8 cellular contexts compared by ENCODE assay signal in the genomic region with DNA sequence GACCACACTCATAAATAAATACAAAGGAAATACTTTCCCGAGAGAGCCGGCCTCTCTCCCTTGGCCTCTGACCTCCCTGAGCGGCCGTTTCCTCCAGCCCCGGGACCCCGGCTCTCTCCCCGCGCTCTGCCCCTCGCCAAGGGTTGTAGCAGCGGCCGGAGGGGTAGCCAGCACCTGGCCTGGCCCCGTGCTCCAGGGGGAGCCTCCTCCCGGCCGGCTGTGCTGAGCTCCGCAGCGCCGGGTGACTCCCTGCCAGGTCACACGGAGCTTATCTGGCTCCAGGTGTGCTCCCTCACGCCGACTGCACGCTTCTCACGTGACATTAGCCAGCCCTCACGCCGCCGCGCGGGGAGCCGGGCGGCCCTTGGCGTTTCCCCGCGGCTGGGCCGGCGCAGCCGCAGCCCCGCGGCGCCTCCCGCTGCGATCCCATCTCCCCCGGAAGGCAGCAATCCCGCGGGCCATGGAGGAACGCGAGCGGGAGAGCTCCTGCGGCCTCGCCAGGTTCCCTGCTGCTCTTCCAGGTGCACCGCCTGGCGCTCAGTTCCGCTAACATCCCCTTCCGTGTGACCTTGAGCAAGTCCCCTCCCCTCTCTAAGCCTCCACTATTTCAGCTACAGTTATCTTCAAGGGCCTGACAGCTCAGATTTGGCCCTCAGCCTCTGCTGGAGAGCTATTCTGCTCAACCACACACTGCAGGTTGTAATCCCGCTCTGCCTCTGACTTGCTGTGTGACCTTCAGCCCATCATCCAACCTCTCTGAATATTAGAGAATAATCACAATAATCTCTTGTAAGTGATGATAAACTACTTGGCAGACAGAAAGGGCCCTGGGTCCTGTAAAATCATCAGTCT. TPM values are rescaled to one million over a fixed set of nuclear protein-coding genes. Genes with fewer than 3 reads are reported as not detected.
DNase-seq lines count a peak whose midpoint lies in the region; ATAC-seq and TF ChIP-seq lines count a peak whose summit lies in the region.

No MANE protein-coding gene starts in this region.

- peak; percentile 6 for ATAC-seq in WTC11
- ATAC-seq in central memory CD8-positive, alpha-beta T cell (replicated peaks; ENCODE audit: extremely low read depth, poor library complexity, severe bottlenecking): peak; percentile 53

- H3K4me1 ChIP-seq in BLaER1: peaks cover 56% of the 10 kb centered on the region

- no peaks in the 10 kb centered on the region for H3K27me3 ChIP-seq in BLaER1

- no peaks in the 10 kb centered on the region for H3K9me3 Mint-ChIP-seq in WTC11
- no peaks in the 10 kb centered on the region for H3K9me3 Mint-ChIP-seq in central memory CD8-positive, alpha-beta T cell

- no peak for TF ChIP-seq CTCF in WTC11 (IDR thresholded peaks at IDR 0.05)

- 0 out of 2 replicates have a peak, but pooled peaks cover 5% of the 10 kb centered on the region for H4K20me1 ChIP-seq in BLaER1

- peak; percentile 43 for DNase-seq in H4 (ENCODE audit: low spot score)
- DNase-seq in NCI-H2107 (lab: John Stamatoyannopoulos, UW): peak; percentile 56
- peak; percentile 60 for DNase-seq in WTC11 (ENCODE audit: low spot score)
- no peak for DNase-seq in central memory CD8-positive, alpha-beta T cell (ENCODE audit: low spot score in 2 of 2)
- DNase-seq in left kidney (ENCODE audit: low read depth, low spot score): peak; percentile 82
- DNase-seq in stimulated activated CD4-positive, alpha-beta T cell treated with anti-CD3 and anti-CD28 coated beads, Interleukin-4, amount 100 ng/mL, for 24 hours: peak; percentile 62
- DNase-seq in ureter (ENCODE audit: low spot score): no peak

- H3K27me3 Mint-ChIP-seq in WTC11 (ENCODE audit: low read depth): peaks cover 12% of the 10 kb centered on the region
- H3K27me3 Mint-ChIP-seq in central memory CD8-positive, alpha-beta T cell: no peaks in the 10 kb centered on the region

- H3K27ac ChIP-seq in BLaER1: peak overlapping the region; percentile 82

- H3K27ac Mint-ChIP-seq in WTC11: peak overlapping the region; percentile 91
- H3K27ac Mint-ChIP-seq in central memory CD8-positive, alpha-beta T cell (ENCODE audit: low read depth): peak overlapping the region; percentile 71

- H3K4me1 Mint-ChIP-seq in WTC11: peaks cover 32% of the 10 kb centered on the region
- H3K4me1 Mint-ChIP-seq in central memory CD8-positive, alpha-beta T cell: peaks cover 24% of the 10 kb centered on the region

- peak overlapping the region; percentile 98 for H3K4me2 ChIP-seq in BLaER1

- H3K4me3 Mint-ChIP-seq in WTC11: peak overlapping the region; percentile 81
- peak overlapping the region; percentile 90 for H3K4me3 Mint-ChIP-seq in central memory CD8-positive, alpha-beta T cell

- H3K9ac ChIP-seq in BLaER1: peak overlapping the region; percentile 79

- H3K36me3 ChIP-seq in BLaER1: no peaks in the 10 kb centered on the region

- H3K9me3 ChIP-seq in BLaER1: no peaks in the 10 kb centered on the region

- peak overlapping the region; percentile 69 for H3K4me3 ChIP-seq in BLaER1

- CTCF ChIA-PET in WTC11 (lab: Charles Lee): interaction anchor here (0.7 to 10.2 kb wide), 15 partner anchors 13 to 442 kb away, joined by 3 to 464 read pairs (median 4); no protein-coding TSS in a partner anchor

- peaks cover 3% of the 10 kb centered on the region; the same call in 1 of the 2 replicates for H3K36me3 Mint-ChIP-seq in WTC11
- peaks cover 2% of the 10 kb centered on the region for H3K36me3 Mint-ChIP-seq in central memory CD8-positive, alpha-beta T cell (ENCODE audit: insufficient read depth)

- POLR2A ChIA-PET in WTC11 (lab: Charles Lee): interaction anchor here (0.5 to 1.3 kb wide), 5 partner anchors 28 to 117 kb away, joined by 3 to 6 read pairs (median 4); a partner anchor contains a TSS

TF ChIP-seq in WTC11, 78 proteins besides CTCF, POLR2A, EP300 and RAD21 (continues in another document):
- TF ChIP-seq TEAD4 (CRISPR knock-in tag; IDR thresholded peaks at IDR 0.05): no peak
- TF ChIP-seq NR3C1 (CRISPR knock-in tag; conservative IDR thresholded peaks at IDR 0.05; ENCODE audit: low read depth): no peak
- TF ChIP-seq, protein P1, sequence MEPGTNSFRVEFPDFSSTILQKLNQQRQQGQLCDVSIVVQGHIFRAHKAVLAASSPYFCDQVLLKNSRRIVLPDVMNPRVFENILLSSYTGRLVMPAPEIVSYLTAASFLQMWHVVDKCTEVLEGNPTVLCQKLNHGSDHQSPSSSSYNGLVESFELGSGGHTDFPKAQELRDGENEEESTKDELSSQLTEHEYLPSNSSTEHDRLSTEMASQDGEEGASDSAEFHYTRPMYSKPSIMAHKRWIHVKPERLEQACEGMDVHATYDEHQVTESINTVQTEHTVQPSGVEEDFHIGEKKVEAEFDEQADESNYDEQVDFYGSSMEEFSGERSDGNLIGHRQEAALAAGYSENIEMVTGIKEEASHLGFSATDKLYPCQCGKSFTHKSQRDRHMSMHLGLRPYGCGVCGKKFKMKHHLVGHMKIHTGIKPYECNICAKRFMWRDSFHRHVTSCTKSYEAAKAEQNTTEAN (CRISPR knock-in tag; IDR thresholded peaks at IDR 0.05): no peak
- peak; percentile 86; the same call in 1 of the 2 replicates for TF ChIP-seq ESRRA (CRISPR knock-in tag; IDR thresholded peaks at IDR 0.05; ENCODE audit: borderline replicate concordance)
- TF ChIP-seq NFATC4 (CRISPR knock-in tag; IDR thresholded peaks at IDR 0.05): no peak
- no peak for TF ChIP-seq IRF2 (CRISPR knock-in tag; IDR thresholded peaks at IDR 0.05; ENCODE audit: borderline replicate concordance, low read depth)
- TF ChIP-seq SP1 (CRISPR knock-in tag; conservative IDR thresholded peaks at IDR 0.05): peak; percentile 69
- TF ChIP-seq, protein P2, sequence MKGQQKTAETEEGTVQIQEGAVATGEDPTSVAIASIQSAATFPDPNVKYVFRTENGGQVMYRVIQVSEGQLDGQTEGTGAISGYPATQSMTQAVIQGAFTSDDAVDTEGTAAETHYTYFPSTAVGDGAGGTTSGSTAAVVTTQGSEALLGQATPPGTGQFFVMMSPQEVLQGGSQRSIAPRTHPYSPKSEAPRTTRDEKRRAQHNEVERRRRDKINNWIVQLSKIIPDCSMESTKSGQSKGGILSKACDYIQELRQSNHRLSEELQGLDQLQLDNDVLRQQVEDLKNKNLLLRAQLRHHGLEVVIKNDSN (CRISPR knock-in tag; IDR thresholded peaks at IDR 0.05): peak; percentile 68; the same call in 1 of the 2 replicates
- TF ChIP-seq, protein P3, sequence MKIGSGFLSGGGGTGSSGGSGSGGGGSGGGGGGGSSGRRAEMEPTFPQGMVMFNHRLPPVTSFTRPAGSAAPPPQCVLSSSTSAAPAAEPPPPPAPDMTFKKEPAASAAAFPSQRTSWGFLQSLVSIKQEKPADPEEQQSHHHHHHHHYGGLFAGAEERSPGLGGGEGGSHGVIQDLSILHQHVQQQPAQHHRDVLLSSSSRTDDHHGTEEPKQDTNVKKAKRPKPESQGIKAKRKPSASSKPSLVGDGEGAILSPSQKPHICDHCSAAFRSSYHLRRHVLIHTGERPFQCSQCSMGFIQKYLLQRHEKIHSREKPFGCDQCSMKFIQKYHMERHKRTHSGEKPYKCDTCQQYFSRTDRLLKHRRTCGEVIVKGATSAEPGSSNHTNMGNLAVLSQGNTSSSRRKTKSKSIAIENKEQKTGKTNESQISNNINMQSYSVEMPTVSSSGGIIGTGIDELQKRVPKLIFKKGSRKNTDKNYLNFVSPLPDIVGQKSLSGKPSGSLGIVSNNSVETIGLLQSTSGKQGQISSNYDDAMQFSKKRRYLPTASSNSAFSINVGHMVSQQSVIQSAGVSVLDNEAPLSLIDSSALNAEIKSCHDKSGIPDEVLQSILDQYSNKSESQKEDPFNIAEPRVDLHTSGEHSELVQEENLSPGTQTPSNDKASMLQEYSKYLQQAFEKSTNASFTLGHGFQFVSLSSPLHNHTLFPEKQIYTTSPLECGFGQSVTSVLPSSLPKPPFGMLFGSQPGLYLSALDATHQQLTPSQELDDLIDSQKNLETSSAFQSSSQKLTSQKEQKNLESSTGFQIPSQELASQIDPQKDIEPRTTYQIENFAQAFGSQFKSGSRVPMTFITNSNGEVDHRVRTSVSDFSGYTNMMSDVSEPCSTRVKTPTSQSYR (CRISPR knock-in tag; IDR thresholded peaks at IDR 0.05): no peak
- no peak for TF ChIP-seq CREB1 (CRISPR knock-in tag; IDR thresholded peaks at IDR 0.05)
- peak; percentile 16; the same call in 1 of the 2 replicates for TF ChIP-seq GABPB1 (CRISPR knock-in tag; IDR thresholded peaks at IDR 0.05)
- no peak; the same call in 1 of the 2 replicates for TF ChIP-seq PRRX2 (CRISPR knock-in tag; IDR thresholded peaks at IDR 0.05)
- TF ChIP-seq SMAD4 (CRISPR knock-in tag; IDR thresholded peaks at IDR 0.05): no peak
- TF ChIP-seq OVOL2 (CRISPR knock-in tag; IDR thresholded peaks at IDR 0.05; ENCODE audit: borderline replicate concordance): no peak
- TF ChIP-seq, protein P4, sequence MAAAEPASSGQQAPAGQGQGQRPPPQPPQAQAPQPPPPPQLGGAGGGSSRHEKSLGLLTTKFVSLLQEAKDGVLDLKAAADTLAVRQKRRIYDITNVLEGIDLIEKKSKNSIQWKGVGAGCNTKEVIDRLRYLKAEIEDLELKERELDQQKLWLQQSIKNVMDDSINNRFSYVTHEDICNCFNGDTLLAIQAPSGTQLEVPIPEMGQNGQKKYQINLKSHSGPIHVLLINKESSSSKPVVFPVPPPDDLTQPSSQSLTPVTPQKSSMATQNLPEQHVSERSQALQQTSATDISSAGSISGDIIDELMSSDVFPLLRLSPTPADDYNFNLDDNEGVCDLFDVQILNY (CRISPR knock-in tag; IDR thresholded peaks at IDR 0.05): peak; percentile 83
- TF ChIP-seq, protein P5, sequence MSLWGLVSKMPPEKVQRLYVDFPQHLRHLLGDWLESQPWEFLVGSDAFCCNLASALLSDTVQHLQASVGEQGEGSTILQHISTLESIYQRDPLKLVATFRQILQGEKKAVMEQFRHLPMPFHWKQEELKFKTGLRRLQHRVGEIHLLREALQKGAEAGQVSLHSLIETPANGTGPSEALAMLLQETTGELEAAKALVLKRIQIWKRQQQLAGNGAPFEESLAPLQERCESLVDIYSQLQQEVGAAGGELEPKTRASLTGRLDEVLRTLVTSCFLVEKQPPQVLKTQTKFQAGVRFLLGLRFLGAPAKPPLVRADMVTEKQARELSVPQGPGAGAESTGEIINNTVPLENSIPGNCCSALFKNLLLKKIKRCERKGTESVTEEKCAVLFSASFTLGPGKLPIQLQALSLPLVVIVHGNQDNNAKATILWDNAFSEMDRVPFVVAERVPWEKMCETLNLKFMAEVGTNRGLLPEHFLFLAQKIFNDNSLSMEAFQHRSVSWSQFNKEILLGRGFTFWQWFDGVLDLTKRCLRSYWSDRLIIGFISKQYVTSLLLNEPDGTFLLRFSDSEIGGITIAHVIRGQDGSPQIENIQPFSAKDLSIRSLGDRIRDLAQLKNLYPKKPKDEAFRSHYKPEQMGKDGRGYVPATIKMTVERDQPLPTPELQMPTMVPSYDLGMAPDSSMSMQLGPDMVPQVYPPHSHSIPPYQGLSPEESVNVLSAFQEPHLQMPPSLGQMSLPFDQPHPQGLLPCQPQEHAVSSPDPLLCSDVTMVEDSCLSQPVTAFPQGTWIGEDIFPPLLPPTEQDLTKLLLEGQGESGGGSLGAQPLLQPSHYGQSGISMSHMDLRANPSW (CRISPR knock-in tag; conservative IDR thresholded peaks at IDR 0.05; ENCODE audit: low read depth): no peak

RNA-seq across cellular contexts. Expression of a gene that starts 3.5 kb away (rescaled TPM):
- 8.4 and 10.1 TPM in 2 replicates for total RNA-seq in H4 (2014; rRNA removed; shearing (Covaris generic))
- total RNA-seq in WTC11 (2021) (38.5 to 54.9 TPM (median 42.5 TPM) in 3 replicates), ureter (74.5 TPM)

Comparison
In these comparisons a context has a peak if more than half of its experiments do, and no peak if none do; other contexts are left out.
1. DNase-seq: peak in H4 (single experiment), NCI-H2107 (single experiment), WTC11 (single experiment), left kidney (single experiment) and stimulated activated CD4-positive, alpha-beta T cell treated with anti-CD3 and anti-CD28 coated beads, Interleukin-4, amount 100 ng/mL, for 24 hours (single experiment); none in central memory CD8-positive, alpha-beta T cell (0 of 2) and ureter (single experiment).